Comparison of ENCODE assay signal across 20 cellular contexts in the genomic region with DNA sequence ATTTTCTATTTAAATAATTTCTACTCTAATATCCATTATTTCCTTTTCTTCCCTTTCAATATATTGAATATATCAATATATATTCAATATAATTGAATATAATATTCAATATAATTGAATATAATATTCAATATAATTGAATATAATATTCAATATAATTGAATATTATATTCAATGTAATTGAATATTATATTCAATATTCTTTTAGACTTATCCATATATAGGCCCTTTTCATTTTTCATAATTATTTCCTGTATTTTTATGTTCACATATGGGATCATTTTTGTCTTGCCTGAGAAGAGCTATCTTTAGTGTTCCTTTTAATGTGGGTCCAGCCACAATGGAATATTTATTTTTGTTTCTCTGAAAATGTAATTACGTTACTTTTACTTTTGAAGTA.
"Had no signal": no experiment of that assay in that cellular context is flagged by ENCODE, and none has a peak within 500 bp of the region (broad histone marks: within the 10 kb centered on the region; RNA-seq: fewer than 3 reads in every experiment).

No MANE protein-coding gene starts in this region.

- H3K36me3 ChIP-seq: SJSA1 had no signal

- DNase-seq: KBM-7, MV-4-11, NCI-H1048, NCI-H1105, NCI-H1417, NCI-H1436 treated with DMSO at 0.1 percent for 48 hours, NCI-H1694, NCI-H187 treated with DMSO at 0.1 percent for 48 hours, NCI-H2029 treated with DMSO at 0.1 percent for 48 hours, NCI-H2171 treated with DMSO at 0.1 percent for 48 hours, NCI-H345, NCI-H524 treated with DMSO at 0.1 percent for 48 hours, NCI-H69, NCI-H774, Right ventricle myocardium superior, RPMI8226, SIG-M5 had no signal

- H3K9me3 ChIP-seq: SJSA1 had no signal

- H3K27ac ChIP-seq: SJSA1, SK-N-MC had no signal

- FAIRE-seq: RCC 7860 had no signal

- H3K4me1 ChIP-seq: SJSA1 had no signal

- H3K27me3 ChIP-seq: SJSA1 had no signal

- H3K4me3 ChIP-seq: SJSA1, SK-N-MC had no signal
